1 cellular context compared by ENCODE assay signal in genomic region chr4:188127157-188127874, GRCh38.
TF ChIP-seq lines count a peak whose summit lies in the region.

No MANE protein-coding gene starts in this region.

TF ChIP-seq in K562, 482 proteins besides CTCF, POLR2A, EP300 and RAD21 (continued from another document):
- no peak for TF ChIP-seq ZBTB34 (CRISPR knock-in tag; IDR thresholded peaks at IDR 0.05)
- TF ChIP-seq FOSL1 (tag; conservative IDR thresholded peaks at IDR 0.05): peak; percentile 76
- TF ChIP-seq RBBP5 (IDR thresholded peaks at IDR 0.05; ENCODE audit: borderline replicate concordance, insufficient read depth, low read length, poor library complexity, severe bottlenecking): no peak
- TF ChIP-seq, protein P1, sequence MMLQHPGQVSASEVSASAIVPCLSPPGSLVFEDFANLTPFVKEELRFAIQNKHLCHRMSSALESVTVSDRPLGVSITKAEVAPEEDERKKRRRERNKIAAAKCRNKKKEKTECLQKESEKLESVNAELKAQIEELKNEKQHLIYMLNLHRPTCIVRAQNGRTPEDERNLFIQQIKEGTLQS (IDR thresholded peaks at IDR 0.05): peak; percentile 42; the same call in 1 of the 2 replicates
- TF ChIP-seq, protein P1 (CRISPR knock-in tag; conservative IDR thresholded peaks at IDR 0.05): no peak
- no peak for TF ChIP-seq DDX20 (tag; IDR thresholded peaks at IDR 0.05; ENCODE audit: low read depth)
- TF ChIP-seq JUND (IDR thresholded peaks at IDR 0.05; ENCODE audit: borderline replicate concordance, low read depth, low read length): peak; percentile 17; the same call in 1 of the 2 replicates
- no peak for TF ChIP-seq JUND (tag; IDR thresholded peaks at IDR 0.05; ENCODE audit: borderline replicate concordance, low read depth, low read length)
TF ChIP-seq in K562: peak in this region for 3.
